ENCODE assay signal across 13 cellular contexts in genomic region chr12:76201316-76201715, GRCh38.
DNase-seq lines count a peak whose midpoint lies in the region; ATAC-seq, FAIRE-seq and TF ChIP-seq lines count a peak whose summit lies in the region.
"Had no signal": no experiment of that assay in that cellular context is flagged by ENCODE, and none has a peak within 500 bp of the region (broad histone marks: within the 10 kb centered on the region; RNA-seq: fewer than 3 reads in every experiment).

No MANE protein-coding gene starts in this region.

- H3K4me1 ChIP-seq in OCI-LY7 (ENCODE audit: insufficient read depth, low read length, poor library complexity, severe bottlenecking) = no peaks in the 10 kb centered on the region

- peaks cover 20% of the 10 kb centered on the region for H3K9me3 Mint-ChIP-seq in stimulated activated memory B cell treated with anti-CD40 and anti-IgM and Interleukin-4, amounts not matched to agents 10 μg/mL and 1 μg/mL and 100 μg/mL, for 72 hours

- H3K9me2 ChIP-seq in OCI-LY7 (ENCODE audit: insufficient read depth, low read length) = no peaks in the 10 kb centered on the region

- no peaks in the 10 kb centered on the region for H3K79me2 ChIP-seq in OCI-LY7 (ENCODE audit: insufficient read depth, low read depth, low read length)

- peaks cover 10% of the 10 kb centered on the region for H3K27me3 Mint-ChIP-seq in stimulated activated memory B cell treated with anti-CD40 and anti-IgM and Interleukin-4, amounts not matched to agents 10 μg/mL and 1 μg/mL and 100 μg/mL, for 72 hours

- CTCF ChIA-PET in OCI-LY7 (lab: Charles Lee; ENCODE audit: unreplicated experiment) = no interaction called here

- no peak overlapping the region for H2AFZ ChIP-seq in OCI-LY7 (ENCODE audit: low read length)

- H3K27ac ChIP-seq in OCI-LY7 (ENCODE audit: low read depth, low read length, poor library complexity, severe bottlenecking) = no peak overlapping the region

- FAIRE-seq in GM12891 (lab: Jason Lieb, UNC) (peak; percentile 41), HTR-8/SVneo (lab: Jason Lieb, UNC) (no peak)

- H3K4me3 ChIP-seq in OCI-LY7 (ENCODE audit: low read depth, low read length, poor library complexity, severe bottlenecking) = no peak overlapping the region

- no peaks in the 10 kb centered on the region for H3K36me3 ChIP-seq in OCI-LY7 (ENCODE audit: insufficient read depth, low read length)

- no TSS peak for BruUV-seq in OCI-LY7 (replicated peaks; lab: Mats Ljungman, UMichigan)

- intact Hi-C loops in OCI-LY7 (cut with micrococcal nuclease; ENCODE audit: unreplicated experiment) = no loop called here

- H3K4me2 ChIP-seq in OCI-LY7 (ENCODE audit: low read length) = no peak overlapping the region

- no peaks in the 10 kb centered on the region for H3K4me1 Mint-ChIP-seq in stimulated activated memory B cell treated with anti-CD40 and anti-IgM and Interleukin-4, amounts not matched to agents 10 μg/mL and 1 μg/mL and 100 μg/mL, for 72 hours

- DNase-seq in ACHN = peak; percentile 31
- DNase-seq in GM12891 (ENCODE audit: insufficient read length, low spot score) = no peak
- DNase-seq in OCI-LY7 (ENCODE audit: low spot score) = no peak
- peak; percentile 45 for DNase-seq in left lobe of liver (ENCODE audit: low spot score)
- no peak for DNase-seq in AG20443 (ENCODE audit: low spot score)
- DNase-seq in HTR-8/SVneo (ENCODE audit: insufficient read length, low spot score) = no peak
- DNase-seq: GOT3, Karpas-422, NCI-H1048, NCI-H2107, NCI-H446, SIG-M5 had no signal

- ATAC-seq in left lobe of liver = peak; percentile 86
- ATAC-seq in stimulated activated memory B cell treated with anti-CD40 and anti-IgM and Interleukin-4, amounts not matched to agents 10 μg/mL and 1 μg/mL and 100 μg/mL, for 72 hours = no peak

- H3K27ac Mint-ChIP-seq in stimulated activated memory B cell treated with anti-CD40 and anti-IgM and Interleukin-4, amounts not matched to agents 10 μg/mL and 1 μg/mL and 100 μg/mL, for 72 hours = no peak overlapping the region

- H4K20me1 ChIP-seq in OCI-LY7 (ENCODE audit: insufficient read depth, low read length) = no peaks in the 10 kb centered on the region

- H3K36me3 Mint-ChIP-seq in stimulated activated memory B cell treated with anti-CD40 and anti-IgM and Interleukin-4, amounts not matched to agents 10 μg/mL and 1 μg/mL and 100 μg/mL, for 72 hours = peaks cover 11% of the 10 kb centered on the region

- H3K9me3 ChIP-seq in OCI-LY7 (ENCODE audit: low read length) = 0 out of 2 replicates have a peak, but pooled peaks cover 13% of the 10 kb centered on the region

- in situ Hi-C loops in ACHN (cut with HindIII; ENCODE audit: low pct_ligation_motif_present, low pct_unique_long_range_greater_than_20kb, low sequenced_read_pairs) = no loop called here

- POLR2A ChIA-PET in OCI-LY7 (lab: Charles Lee) = interaction anchor here (0.5 to 0.6 kb wide), 2 partner anchors 27 to 70 kb away, joined by 3 read pairs; no protein-coding TSS in a partner anchor

- no peak for TF ChIP-seq POLR2A in GM12891 (IDR thresholded peaks at IDR 0.05; ENCODE audit: low read depth, low read length)

- TF ChIP-seq CTCF in OCI-LY7 (conservative IDR thresholded peaks at IDR 0.05; ENCODE audit: low read length) = 0 out of 2 replicates have a peak, but pooled peaks have one; percentile 12

- no peak overlapping the region for H3K4me3 Mint-ChIP-seq in stimulated activated memory B cell treated with anti-CD40 and anti-IgM and Interleukin-4, amounts not matched to agents 10 μg/mL and 1 μg/mL and 100 μg/mL, for 72 hours

TF ChIP-seq in GM12891, 5 proteins besides CTCF, POLR2A, EP300 and RAD21:
- TF ChIP-seq PAX5 (IDR thresholded peaks at IDR 0.05; ENCODE audit: insufficient read depth, low read length, severe bottlenecking) = no peak
- TF ChIP-seq POU2F2 (IDR thresholded peaks at IDR 0.05; ENCODE audit: low read depth, low read length) = no peak
- TF ChIP-seq TAF1 (IDR thresholded peaks at IDR 0.05; ENCODE audit: low read depth, low read length) = no peak
- no peak for TF ChIP-seq SPI1 (IDR thresholded peaks at IDR 0.05; ENCODE audit: low read depth, low read length)
- no peak for TF ChIP-seq POLR2AphosphoS5 (IDR thresholded peaks at IDR 0.05; ENCODE audit: low read depth, low read length)
TF ChIP-seq in GM12891: peak in this region for 0.

Comparison
In these comparisons a context has a peak if more than half of its experiments do, and no peak if none do; other contexts are left out.
1. DNase-seq: peak in ACHN (single experiment) and left lobe of liver (single experiment); none in GM12891 (single experiment), OCI-LY7 (single experiment), AG20443 (single experiment) and HTR-8/SVneo (single experiment).